ENCODE assay signal across 9 cellular contexts in the genomic region with DNA sequence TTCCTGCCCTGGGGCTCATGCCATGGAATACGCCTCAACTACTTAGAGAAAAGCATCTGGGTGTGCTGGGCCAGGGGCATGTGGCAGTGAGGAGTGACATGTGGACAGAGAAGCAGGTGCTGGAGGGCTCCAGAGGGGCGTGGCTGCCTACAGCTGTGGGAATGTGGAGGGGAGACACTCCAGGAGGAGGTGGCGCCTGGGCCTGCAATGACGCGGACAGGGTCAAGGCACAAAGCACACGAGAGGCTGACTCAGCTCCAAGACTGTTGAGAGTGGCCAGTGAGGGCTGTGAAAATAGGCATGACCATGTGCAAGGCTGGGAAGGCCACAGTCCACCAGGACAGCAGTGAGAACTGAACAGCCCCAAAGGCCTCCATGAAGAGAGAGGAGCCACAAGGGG. TPM values are rescaled to one million over a fixed set of nuclear protein-coding genes. Genes with fewer than 3 reads are reported as not detected.
DNase-seq lines count a peak whose midpoint lies in the region; ATAC-seq and TF ChIP-seq lines count a peak whose summit lies in the region.
"Had no signal": no experiment of that assay in that cellular context is flagged by ENCODE, and none has a peak within 500 bp of the region (broad histone marks: within the 10 kb centered on the region; RNA-seq: fewer than 3 reads in every experiment).

No MANE protein-coding gene starts in this region.

- H3K4me3 ChIP-seq in AG04450 (ENCODE audit: low read depth, low read length) (no peak overlapping the region), brain microvascular endothelial cell (ENCODE audit: low read depth, low read length) (no peak overlapping the region), mucosa of descending colon (no peak overlapping the region)

- POLR2A ChIA-PET in AG04450 (lab: Yijun Ruan, JAX): interaction anchor here (0.6 kb wide), 1 partner anchor 50 kb away, joined by 3 read pairs; no protein-coding TSS in a partner anchor

- intact Hi-C loops in mucosa of descending colon (cut with DNase I, micrococcal nuclease): loop anchor here in 1 of 2 donors (5.0 kb wide), 1 partner anchor 71 kb away; no protein-coding TSS in a partner anchor

- DNase-seq in AG04450 (ENCODE audit: low read depth, low spot score): no peak
- peak; percentile 38 for DNase-seq in HFFc6
- peak; percentile 62 for DNase-seq in brain microvascular endothelial cell
- DNase-seq in mucosa of descending colon: peak in 2 of 3 donors; percentile 45 to 64
- no peak for DNase-seq in CD1c-positive myeloid dendritic cell (ENCODE audit: extremely low spot score)
- DNase-seq in NCI-H2107 (lab: John Stamatoyannopoulos, UW): no peak
- DNase-seq in NCI-H446 treated with DMSO at 0.1 percent for 48 hours (lab: John Stamatoyannopoulos, UW): no peak
- DNase-seq: amygdala had no signal

- H3K9me3 Mint-ChIP-seq in HFFc6: no peaks in the 10 kb centered on the region

- peaks cover 42% of the 10 kb centered on the region for H3K4me1 ChIP-seq in mucosa of descending colon (ENCODE audit: low read depth)

- H3K4me1 Mint-ChIP-seq in HFFc6 (ENCODE audit: low read depth): peaks cover 37% of the 10 kb centered on the region

- TF ChIP-seq CTCF in AG04450 (IDR thresholded peaks at IDR 0.05; ENCODE audit: low read depth, low read length): no peak
- no peak for TF ChIP-seq CTCF in HFFc6 (IDR thresholded peaks at IDR 0.05)
- peak; percentile 4 for TF ChIP-seq CTCF in brain microvascular endothelial cell (IDR thresholded peaks at IDR 0.05; ENCODE audit: low read depth, low read length, missing control alignments)
- TF ChIP-seq CTCF in mucosa of descending colon (IDR thresholded peaks at IDR 0.05): no peak

- no peaks in the 10 kb centered on the region for H3K27me3 ChIP-seq in AG04450 (ENCODE audit: control insufficient read depth, insufficient read depth, low read length)
- no peaks in the 10 kb centered on the region for H3K27me3 ChIP-seq in brain microvascular endothelial cell (replicated peaks)

- CTCF ChIA-PET in AG04450 (lab: Charles Lee): interaction anchor here (1.0 to 1.3 kb wide), 2 partner anchors 9 to 16 kb away, joined by 3 to 4 read pairs; no protein-coding TSS in a partner anchor

- H3K27me3 Mint-ChIP-seq in HFFc6 (ENCODE audit: insufficient read depth): no peaks in the 10 kb centered on the region; the same call in none of the 2 replicates

- H3K9me3 ChIP-seq in AG04450 (ENCODE audit: control insufficient read depth, insufficient read depth, low read length) (0 out of 2 replicates have a peak, but pooled peaks cover 2% of the 10 kb centered on the region), mucosa of descending colon (no peaks in the 10 kb centered on the region)

- H3K36me3 Mint-ChIP-seq in HFFc6 (ENCODE audit: low read depth): peaks cover 18% of the 10 kb centered on the region

- ATAC-seq in mucosa of descending colon (no peak), GM19463 (IDR thresholded peaks at IDR 0.05; ENCODE audit: unreplicated experiment) (no peak)

- H3K4me3 Mint-ChIP-seq in HFFc6: no peak overlapping the region

- H3K36me3 ChIP-seq in brain microvascular endothelial cell (replicated peaks) (peaks cover 51% of the 10 kb centered on the region), mucosa of descending colon (ENCODE audit: low read depth) (no peaks in the 10 kb centered on the region)

- H3K27ac Mint-ChIP-seq in HFFc6: peak overlapping the region; percentile 84

- in situ Hi-C loops in brain microvascular endothelial cell (cut with HindIII; ENCODE audit: low pct_ligation_motif_present, low sequenced_read_pairs): no loop called here

- peak overlapping the region; percentile 61 for H3K27ac ChIP-seq in AG04450 (ENCODE audit: low read depth, low read length)
- peak overlapping the region; percentile 52 for H3K27ac ChIP-seq in brain microvascular endothelial cell

RNA-seq across cellular contexts. Expression of gene PTH1R, which starts 48.5 kb away (rescaled TPM):
- 0.05 and 0.09 TPM in 2 replicates for polyA plus RNA-seq in AG04450 (2011; rRNA removed)
- not detected in 2 replicates for polyA minus RNA-seq in AG04450 (2011; rRNA and poly(A)+ RNA removed)
- 1 to 10 TPM in 2 of 6 experiments, under 1 TPM in 3, not detected in 1; 0.09 to 1.4 (median 0.85) TPM for total RNA-seq in HFFc6 (2021; fragmentation: NEBNext Ultra II Directional; extraction: Animal tissue kit (Norgen Biotek cat#: 25700))
- total RNA-seq in mucosa of descending colon: 1 to 10 TPM in 2 of 3 donors, under 1 TPM in 1; 0.87 to 4.6 (median 1.9) TPM

RNA-seq across cellular contexts. Expression of gene CCDC12, which starts 50.5 kb away (rescaled TPM):
- polyA plus RNA-seq in AG04450 (2011; rRNA removed): 18.3 and 18.4 TPM in 2 replicates
- polyA minus RNA-seq in AG04450 (2011; rRNA and poly(A)+ RNA removed): 24.9 and 30.7 TPM in 2 replicates
- 10 to 100 TPM; 21.3 to 27.9 (median 27.2) TPM for total RNA-seq in HFFc6 (2021; fragmentation: NEBNext Ultra II Directional; extraction: Animal tissue kit (Norgen Biotek cat#: 25700))
- 10 to 100 TPM; 40.7 to 59.2 (median 45.0) TPM for total RNA-seq in mucosa of descending colon

RNA-seq across cellular contexts. Expression of gene NBEAL2, which starts 53.4 kb away (rescaled TPM):
- polyA plus RNA-seq in AG04450 (2011; rRNA removed): 2.1 and 2.9 TPM in 2 replicates
- polyA minus RNA-seq in AG04450 (2011; rRNA and poly(A)+ RNA removed): 4.0 and 4.3 TPM in 2 replicates
- 1 to 10 TPM; 5.3 to 7.6 (median 5.8) TPM for total RNA-seq in HFFc6 (2021; fragmentation: NEBNext Ultra II Directional; extraction: Animal tissue kit (Norgen Biotek cat#: 25700))
- 10 to 100 TPM; 49.2 to 94.0 (median 53.7) TPM for total RNA-seq in mucosa of descending colon

Comparison
In these comparisons a context has a peak if more than half of its experiments do, and no peak if none do; other contexts are left out.
1. DNase-seq: peak in HFFc6 (single experiment), brain microvascular endothelial cell (single experiment) and mucosa of descending colon (2 of 3); none in AG04450 (single experiment), CD1c-positive myeloid dendritic cell (single experiment), NCI-H2107 (single experiment) and NCI-H446 treated with DMSO at 0.1 percent for 48 hours (single experiment).
2. RNA of gene NBEAL2, which starts 53.4 kb away (total RNA-seq): 49.2 to 94.0 TPM in mucosa of descending colon; 5.3 to 7.6 TPM in HFFc6; every median in the first group is over 4 times any median in the second.